Comparison of ENCODE assay signal across 8 cellular contexts in genomic region chr1:16545682-16546095, GRCh38. TPM values are rescaled to one million over a fixed set of nuclear protein-coding genes. Genes with fewer than 3 reads are reported as not detected.
DNase-seq lines count a peak whose midpoint lies in the region.
"Not testable (repeated sequence)": the region's sequence is repeated elsewhere in the genome, so short reads cannot be mapped to it uniquely, and the experiment has no call there.

No MANE protein-coding gene starts in this region.

- H3K27me3 Mint-ChIP-seq in stimulated activated naive CD8-positive, alpha-beta T cell treated with anti-CD3 and anti-CD28 coated beads, Interleukin-15, Interleukin-2, amounts not matched to agents 100 ng/mL and 50 ng/mL, for 24 hours: not testable (repeated sequence)

- H3K4me3 ChIP-seq in mesendoderm (ENCODE audit: low read length): not testable (repeated sequence)

- peak; percentile 0 for DNase-seq in DMS153 treated with DMSO at 0.1 percent for 48 hours (lab: John Stamatoyannopoulos, UW; ENCODE audit: unreplicated experiment)
- DNase-seq in HPDE6-E6E7 (ENCODE audit: extremely low spot score): peak; percentile 10
- peak; percentile 0 for DNase-seq in NCI-H2171 treated with DMSO at 0.1 percent for 48 hours (lab: John Stamatoyannopoulos, UW)
- DNase-seq in SW480 (ENCODE audit: low spot score): peak; percentile 13
- peak; percentile 58 for DNase-seq in amniotic epithelial cell (ENCODE audit: low read depth)
- peak; percentile 23 for DNase-seq in fibroblast of peridontal ligament (ENCODE audit: extremely low read depth)
- peak; percentile 75 for DNase-seq in mesendoderm

- H2BK15ac ChIP-seq in mesendoderm (replicated peaks; ENCODE audit: low read depth): not testable (repeated sequence)

- H2AK5ac ChIP-seq in mesendoderm (ENCODE audit: low read length): not testable (repeated sequence)

- H3K9ac ChIP-seq in mesendoderm (ENCODE audit: low read length): not testable (repeated sequence)

- H3K23ac ChIP-seq in mesendoderm (ENCODE audit: low read length): not testable (repeated sequence)

- H3K4me2 ChIP-seq in mesendoderm (ENCODE audit: low read length): not testable (repeated sequence)

- H3K4me1 ChIP-seq in mesendoderm (ENCODE audit: control insufficient read depth, low read depth, low read length): not testable (repeated sequence)

- H3K9me3 Mint-ChIP-seq in stimulated activated naive CD8-positive, alpha-beta T cell treated with anti-CD3 and anti-CD28 coated beads, Interleukin-15, Interleukin-2, amounts not matched to agents 100 ng/mL and 50 ng/mL, for 24 hours: not testable (repeated sequence)

- not testable (repeated sequence) for H4K5ac ChIP-seq in mesendoderm (ENCODE audit: low read length)

- H3K79me1 ChIP-seq in mesendoderm (ENCODE audit: low read length): not testable (repeated sequence)

- no CpG with 5 or more reads among the region's 16 CpGs for WGBS in mesendoderm (ENCODE audit: extremely low coverage, insufficient coverage, low lambda C conversion rate)

- H3K79me2 ChIP-seq in mesendoderm (ENCODE audit: control insufficient read depth, insufficient read depth, low read length): not testable (repeated sequence)

- H3K27ac Mint-ChIP-seq in stimulated activated naive CD8-positive, alpha-beta T cell treated with anti-CD3 and anti-CD28 coated beads, Interleukin-15, Interleukin-2, amounts not matched to agents 100 ng/mL and 50 ng/mL, for 24 hours: peak overlapping the region; percentile 83

- not testable (repeated sequence) for H2BK5ac ChIP-seq in mesendoderm (ENCODE audit: low read length)

- H4K8ac ChIP-seq in mesendoderm (ENCODE audit: low read depth, low read length): not testable (repeated sequence)

- not testable (repeated sequence) for H3K4ac ChIP-seq in mesendoderm (ENCODE audit: low read depth, low read length)

- H3K27me3 ChIP-seq in mesendoderm (ENCODE audit: insufficient read depth, low read length, poor library complexity): not testable (repeated sequence)

- H3K4me3 Mint-ChIP-seq in stimulated activated naive CD8-positive, alpha-beta T cell treated with anti-CD3 and anti-CD28 coated beads, Interleukin-15, Interleukin-2, amounts not matched to agents 100 ng/mL and 50 ng/mL, for 24 hours: peak overlapping the region; percentile 41

- not testable (repeated sequence) for H3K18ac ChIP-seq in mesendoderm (ENCODE audit: low read length)

- H3K56ac ChIP-seq in mesendoderm (ENCODE audit: low read length): not testable (repeated sequence)

- H3K4me1 Mint-ChIP-seq in stimulated activated naive CD8-positive, alpha-beta T cell treated with anti-CD3 and anti-CD28 coated beads, Interleukin-15, Interleukin-2, amounts not matched to agents 100 ng/mL and 50 ng/mL, for 24 hours (ENCODE audit: low read depth): not testable (repeated sequence)

- H3K27ac ChIP-seq in mesendoderm (ENCODE audit: low read depth, low read length): not testable (repeated sequence)

- not testable (repeated sequence) for H3K36me3 ChIP-seq in mesendoderm (ENCODE audit: control insufficient read depth, insufficient read depth, low read length)

- not testable (repeated sequence) for H3K36me3 Mint-ChIP-seq in stimulated activated naive CD8-positive, alpha-beta T cell treated with anti-CD3 and anti-CD28 coated beads, Interleukin-15, Interleukin-2, amounts not matched to agents 100 ng/mL and 50 ng/mL, for 24 hours (ENCODE audit: low read depth)

- H2BK120ac ChIP-seq in mesendoderm (ENCODE audit: low read depth, low read length): not testable (repeated sequence)

RNA-seq across cellular contexts. Expression of gene RNU1-1, which starts 31.6 kb away (rescaled TPM):
- not detected for polyA plus RNA-seq in mesendoderm (2013, experiment 1 of 2)
- not detected for polyA plus RNA-seq in mesendoderm (2013, experiment 2 of 2)

Comparison
In these comparisons a context has a peak if more than half of its experiments do, and no peak if none do; other contexts are left out.
1. DNase-seq: peak in every context shown above with its lines; median percentile 75 in mesendoderm; 58 in amniotic epithelial cell; 23 in fibroblast of peridontal ligament; 13 in SW480; 10 in HPDE6-E6E7; 0 in DMS153 treated with DMSO at 0.1 percent for 48 hours; 0 in NCI-H2171 treated with DMSO at 0.1 percent for 48 hours.